In the genomic region with DNA sequence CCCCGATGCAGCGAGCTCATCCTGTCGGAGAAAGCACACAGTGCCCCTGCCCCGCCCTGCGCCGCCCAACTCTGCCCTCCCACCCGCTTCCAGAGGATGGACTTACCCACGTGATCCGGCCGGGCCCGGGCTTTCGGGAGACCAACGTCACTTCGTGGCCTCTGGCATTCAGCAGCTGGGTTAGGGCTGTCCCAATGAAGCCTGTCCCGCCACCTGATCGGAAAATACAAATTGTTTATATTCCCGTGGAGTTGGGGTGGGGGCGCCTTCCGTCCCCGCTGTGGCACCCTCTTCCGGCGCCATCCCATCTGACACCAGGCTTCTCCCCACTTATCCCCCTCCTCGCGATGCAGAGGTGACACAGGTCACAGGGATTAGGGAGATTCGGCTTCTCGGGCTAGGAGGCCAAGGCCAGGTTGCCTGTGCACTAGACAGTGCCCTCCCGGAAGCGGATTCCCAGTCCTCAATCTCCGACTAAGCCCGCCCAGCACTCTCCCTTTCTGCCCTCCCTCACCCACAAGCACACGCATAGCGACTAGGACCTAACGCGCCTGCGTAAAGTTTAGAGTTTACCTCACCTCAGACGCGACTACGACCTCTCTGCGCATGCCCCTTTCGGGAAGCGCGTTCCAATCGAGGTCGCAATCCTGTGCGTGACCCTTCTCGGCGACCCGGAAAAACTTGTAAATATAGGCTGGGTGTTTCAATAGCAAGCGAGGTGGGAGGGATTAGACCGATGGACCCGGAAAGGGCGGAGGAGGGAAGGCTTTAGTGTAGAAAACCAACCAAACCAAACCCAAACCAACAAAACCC, we compare ENCODE assay signal across 1 cellular context.
TF ChIP-seq lines count a peak whose summit lies in the region.

A gene with protein sequence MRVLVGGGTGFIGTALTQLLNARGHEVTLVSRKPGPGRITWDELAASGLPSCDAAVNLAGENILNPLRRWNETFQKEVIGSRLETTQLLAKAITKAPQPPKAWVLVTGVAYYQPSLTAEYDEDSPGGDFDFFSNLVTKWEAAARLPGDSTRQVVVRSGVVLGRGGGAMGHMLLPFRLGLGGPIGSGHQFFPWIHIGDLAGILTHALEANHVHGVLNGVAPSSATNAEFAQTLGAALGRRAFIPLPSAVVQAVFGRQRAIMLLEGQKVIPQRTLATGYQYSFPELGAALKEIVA (minus strand): TSS at position 537 of the 813 bp plus-strand sequence. CDS start 7 bp downstream, at position 530.

TF ChIP-seq in K562, 482 proteins besides CTCF, POLR2A, EP300 and RAD21 (continued from another document and continues in another):
- TF ChIP-seq FOXK2 (conservative IDR thresholded peaks at IDR 0.05 in 1 of 2, IDR thresholded peaks at IDR 0.05 in 1 of 2; ENCODE audit: low read depth in 2 of 2) = peak; percentile 96 to 98
- TF ChIP-seq MTA2 (IDR thresholded peaks at IDR 0.05; ENCODE audit: low read depth) = peak; percentile 78
- no peak for TF ChIP-seq KAT7 (CRISPR knock-in tag; IDR thresholded peaks at IDR 0.05; ENCODE audit: borderline replicate concordance)
- TF ChIP-seq KDM4B (IDR thresholded peaks at IDR 0.05; ENCODE audit: borderline replicate concordance in 2 of 2, low read depth in 1 of 2) = no peak; a peak in 1 of 4 replicates
- TF ChIP-seq GABPB1 (CRISPR knock-in tag; IDR thresholded peaks at IDR 0.05) = peak; percentile 96
- TF ChIP-seq ZBTB40 (IDR thresholded peaks at IDR 0.05) = peak; percentile 97
- no peak for TF ChIP-seq ZBTB40 (CRISPR knock-in tag; IDR thresholded peaks at IDR 0.05)
- TF ChIP-seq TAF9B (IDR thresholded peaks at IDR 0.05; ENCODE audit: partially characterized antibody) = peak; percentile 31
- TF ChIP-seq CREM (IDR thresholded peaks at IDR 0.05; ENCODE audit: low read depth) = peak; percentile 94
- TF ChIP-seq NR3C1 (CRISPR knock-in tag; IDR thresholded peaks at IDR 0.05) = no peak
- peak; percentile 91 for TF ChIP-seq C11orf30 (IDR thresholded peaks at IDR 0.05; ENCODE audit: low read depth)
- TF ChIP-seq ZNF639 (CRISPR knock-in tag; conservative IDR thresholded peaks at IDR 0.05 in 1 of 2, IDR thresholded peaks at IDR 0.05 in 1 of 2) = peak in 1 of 2 experiments; percentile 61; a peak in 1 of 4 replicates
- peak; percentile 34; the same call in 1 of the 2 replicates for TF ChIP-seq SP1 (CRISPR knock-in tag; IDR thresholded peaks at IDR 0.05)
- no peak for TF ChIP-seq GATAD2A (IDR thresholded peaks at IDR 0.05)
- TF ChIP-seq GTF2F1 (IDR thresholded peaks at IDR 0.05; ENCODE audit: low read depth, low read length) = 0 out of 2 replicates have a peak, but pooled peaks have one; percentile 18
- TF ChIP-seq SMAD1 (IDR thresholded peaks at IDR 0.05; ENCODE audit: low read depth, low read length, partially characterized antibody) = no peak
- 0 out of 2 replicates have a peak, but pooled peaks have one; percentile 67 for TF ChIP-seq NR1H2 (CRISPR knock-in tag; IDR thresholded peaks at IDR 0.05)
- TF ChIP-seq, protein P1, sequence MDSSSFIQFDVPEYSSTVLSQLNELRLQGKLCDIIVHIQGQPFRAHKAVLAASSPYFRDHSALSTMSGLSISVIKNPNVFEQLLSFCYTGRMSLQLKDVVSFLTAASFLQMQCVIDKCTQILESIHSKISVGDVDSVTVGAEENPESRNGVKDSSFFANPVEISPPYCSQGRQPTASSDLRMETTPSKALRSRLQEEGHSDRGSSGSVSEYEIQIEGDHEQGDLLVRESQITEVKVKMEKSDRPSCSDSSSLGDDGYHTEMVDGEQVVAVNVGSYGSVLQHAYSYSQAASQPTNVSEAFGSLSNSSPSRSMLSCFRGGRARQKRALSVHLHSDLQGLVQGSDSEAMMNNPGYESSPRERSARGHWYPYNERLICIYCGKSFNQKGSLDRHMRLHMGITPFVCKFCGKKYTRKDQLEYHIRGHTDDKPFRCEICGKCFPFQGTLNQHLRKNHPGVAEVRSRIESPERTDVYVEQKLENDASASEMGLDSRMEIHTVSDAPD (CRISPR knock-in tag; IDR thresholded peaks at IDR 0.05) = no peak
- TF ChIP-seq PHF8 (IDR thresholded peaks at IDR 0.05; ENCODE audit: borderline replicate concordance, low read length) = peak; percentile 87
- 0 out of 2 replicates have a peak, but pooled peaks have one; percentile 24 for TF ChIP-seq POLR2AphosphoS5 (IDR thresholded peaks at IDR 0.05; ENCODE audit: control insufficient read depth, insufficient read depth, low read depth, low read length)
- peak; percentile 78 for TF ChIP-seq MEIS2 (IDR thresholded peaks at IDR 0.05; ENCODE audit: partially characterized antibody)
- no peak for TF ChIP-seq PHTF2 (CRISPR knock-in tag; IDR thresholded peaks at IDR 0.05)
- TF ChIP-seq PATZ1 (CRISPR knock-in tag; IDR thresholded peaks at IDR 0.05; ENCODE audit: borderline replicate concordance) = peak; percentile 60; the same call in 1 of the 2 replicates
- peak; percentile 78; the same call in 1 of the 2 replicates for TF ChIP-seq TOE1 (IDR thresholded peaks at IDR 0.05; ENCODE audit: borderline replicate concordance)
- 0 out of 2 replicates have a peak, but pooled peaks have one; percentile 64 for TF ChIP-seq TOE1 (CRISPR knock-in tag; IDR thresholded peaks at IDR 0.05; ENCODE audit: borderline replicate concordance, low read depth)
- TF ChIP-seq ZNF263 (CRISPR knock-in tag; IDR thresholded peaks at IDR 0.05; ENCODE audit: borderline replicate concordance) = peak; percentile 13; the same call in 1 of the 2 replicates
- TF ChIP-seq, protein P2, sequence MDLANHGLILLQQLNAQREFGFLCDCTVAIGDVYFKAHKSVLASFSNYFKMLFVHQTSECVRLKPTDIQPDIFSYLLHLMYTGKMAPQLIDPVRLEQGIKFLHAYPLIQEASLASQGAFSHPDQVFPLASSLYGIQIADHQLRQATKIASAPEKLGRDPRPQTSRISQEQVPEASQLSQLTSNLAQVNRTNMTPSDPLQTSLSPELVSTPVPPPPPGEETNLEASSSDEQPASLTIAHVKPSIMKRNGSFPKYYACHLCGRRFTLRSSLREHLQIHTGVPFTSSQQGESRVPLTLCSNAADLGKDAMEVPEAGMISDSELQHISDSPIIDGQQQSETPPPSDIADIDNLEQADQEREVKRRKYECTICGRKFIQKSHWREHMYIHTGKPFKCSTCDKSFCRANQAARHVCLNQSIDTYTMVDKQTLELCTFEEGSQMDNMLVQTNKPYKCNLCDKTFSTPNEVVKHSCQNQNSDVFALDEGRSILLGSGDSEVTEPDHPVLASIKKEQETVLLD (IDR thresholded peaks at IDR 0.05) = peak; percentile 90
- TF ChIP-seq CBX1 (IDR thresholded peaks at IDR 0.05; ENCODE audit: low read depth) = 0 out of 2 replicates have a peak, but pooled peaks have one; percentile 44
- peak; percentile 99 for TF ChIP-seq NR2C2 (CRISPR knock-in tag; IDR thresholded peaks at IDR 0.05)
- peak; percentile 99 for TF ChIP-seq NR2C2 (tag; IDR thresholded peaks at IDR 0.05)
- TF ChIP-seq, protein P3, sequence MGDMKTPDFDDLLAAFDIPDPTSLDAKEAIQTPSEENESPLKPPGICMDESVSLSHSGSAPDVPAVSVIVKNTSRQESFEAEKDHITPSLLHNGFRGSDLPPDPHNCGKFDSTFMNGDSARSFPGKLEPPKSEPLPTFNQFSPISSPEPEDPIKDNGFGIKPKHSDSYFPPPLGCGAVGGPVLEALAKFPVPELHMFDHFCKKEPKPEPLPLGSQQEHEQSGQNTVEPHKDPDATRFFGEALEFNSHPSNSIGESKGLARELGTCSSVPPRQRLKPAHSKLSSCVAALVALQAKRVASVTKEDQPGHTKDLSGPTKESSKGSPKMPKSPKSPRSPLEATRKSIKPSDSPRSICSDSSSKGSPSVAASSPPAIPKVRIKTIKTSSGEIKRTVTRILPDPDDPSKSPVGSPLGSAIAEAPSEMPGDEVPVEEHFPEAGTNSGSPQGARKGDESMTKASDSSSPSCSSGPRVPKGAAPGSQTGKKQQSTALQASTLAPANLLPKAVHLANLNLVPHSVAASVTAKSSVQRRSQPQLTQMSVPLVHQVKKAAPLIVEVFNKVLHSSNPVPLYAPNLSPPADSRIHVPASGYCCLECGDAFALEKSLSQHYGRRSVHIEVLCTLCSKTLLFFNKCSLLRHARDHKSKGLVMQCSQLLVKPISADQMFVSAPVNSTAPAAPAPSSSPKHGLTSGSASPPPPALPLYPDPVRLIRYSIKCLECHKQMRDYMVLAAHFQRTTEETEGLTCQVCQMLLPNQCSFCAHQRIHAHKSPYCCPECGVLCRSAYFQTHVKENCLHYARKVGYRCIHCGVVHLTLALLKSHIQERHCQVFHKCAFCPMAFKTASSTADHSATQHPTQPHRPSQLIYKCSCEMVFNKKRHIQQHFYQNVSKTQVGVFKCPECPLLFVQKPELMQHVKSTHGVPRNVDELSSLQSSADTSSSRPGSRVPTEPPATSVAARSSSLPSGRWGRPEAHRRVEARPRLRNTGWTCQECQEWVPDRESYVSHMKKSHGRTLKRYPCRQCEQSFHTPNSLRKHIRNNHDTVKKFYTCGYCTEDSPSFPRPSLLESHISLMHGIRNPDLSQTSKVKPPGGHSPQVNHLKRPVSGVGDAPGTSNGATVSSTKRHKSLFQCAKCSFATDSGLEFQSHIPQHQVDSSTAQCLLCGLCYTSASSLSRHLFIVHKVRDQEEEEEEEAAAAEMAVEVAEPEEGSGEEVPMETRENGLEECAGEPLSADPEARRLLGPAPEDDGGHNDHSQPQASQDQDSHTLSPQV (IDR thresholded peaks at IDR 0.05) = 0 out of 2 replicates have a peak, but pooled peaks have one; percentile 28
- no peak for TF ChIP-seq MTF1 (CRISPR knock-in tag; IDR thresholded peaks at IDR 0.05; ENCODE audit: borderline replicate concordance)
- TF ChIP-seq CHD2 (IDR thresholded peaks at IDR 0.05; ENCODE audit: low read depth, low read length) = 0 out of 2 replicates have a peak, but pooled peaks have one; percentile 6
